ENCODE assay signal across 8 cellular contexts in the genomic region with DNA sequence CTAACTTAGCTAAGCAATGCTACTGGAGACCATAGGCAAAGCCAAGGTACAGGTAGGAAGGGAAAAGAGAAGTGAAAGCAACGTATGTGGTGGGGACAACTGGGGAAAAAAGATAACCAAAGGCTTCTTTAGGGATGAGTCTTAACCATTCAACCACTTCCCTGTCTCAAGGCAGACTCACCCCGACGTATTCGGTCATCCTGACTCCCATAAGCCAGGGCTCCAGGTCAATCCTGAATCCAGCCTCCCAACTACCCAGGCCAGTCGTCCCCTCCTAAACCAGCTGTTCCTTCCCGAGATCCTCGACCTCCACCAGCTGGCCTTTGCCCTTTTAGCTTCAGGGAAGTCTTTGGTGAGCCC. TPM values are rescaled to one million over a fixed set of nuclear protein-coding genes. Genes with fewer than 3 reads are reported as not detected.
DNase-seq lines count a peak whose midpoint lies in the region; ATAC-seq and TF ChIP-seq lines count a peak whose summit lies in the region.

No MANE protein-coding gene starts in this region.

- H2AFZ ChIP-seq in neuron (ENCODE audit: low read depth, low read length), result peak overlapping the region; percentile 31

- WGBS in esophagus, 2 donors, result 0 to 1% methylated on average over 7 of the region's 7 CpGs

- DNase-seq in RKO (ENCODE audit: low spot score) (peak; percentile 59), GM19240 (ENCODE audit: insufficient read length, low spot score) (no peak), erythroblast (lab: John Stamatoyannopoulos, UW) (no peak), DMS114 treated with DMSO at 0.1 percent for 48 hours (lab: John Stamatoyannopoulos, UW; ENCODE audit: unreplicated experiment) (no peak)

- peak overlapping the region; percentile 79 to 89 for H3K4me3 ChIP-seq in esophagus (ENCODE audit: low read depth in 1 of 2, low read length in 2 of 2)
- H3K4me3 ChIP-seq in neuron (ENCODE audit: low read length), result peak overlapping the region; percentile 70

- H3K36me3 ChIP-seq in esophagus (ENCODE audit: control insufficient read depth in 2 of 2, insufficient read depth in 2 of 2, low read length in 1 of 2), result peaks cover 0 to 11% of the 10 kb centered on the region in 2 donors
- H3K36me3 ChIP-seq in neuron (ENCODE audit: insufficient read depth, low read length), result peaks cover 28% of the 10 kb centered on the region

- H3K4me1 ChIP-seq in esophagus (ENCODE audit: control insufficient read depth in 2 of 2, insufficient read depth in 2 of 2, low read length in 1 of 2) (peaks cover 6 to 14% of the 10 kb centered on the region in 2 donors), neuron (ENCODE audit: insufficient read depth, low read length) (peaks cover 17% of the 10 kb centered on the region)

- H3K9me3 ChIP-seq in esophagus (ENCODE audit: control insufficient read depth in 2 of 2, insufficient read depth in 1 of 2, low read depth in 1 of 2, low read length in 1 of 2) (no peaks in the 10 kb centered on the region), neuron (ENCODE audit: low read length) (no peaks in the 10 kb centered on the region)

- H3K27me3 ChIP-seq in esophagus (ENCODE audit: control insufficient read depth in 1 of 2, insufficient read depth in 2 of 2, low read length in 2 of 2) (no peaks in the 10 kb centered on the region), neuron (ENCODE audit: insufficient read depth, low read length) (no peaks in the 10 kb centered on the region)

- ATAC-seq in GM18861 (IDR thresholded peaks at IDR 0.05; ENCODE audit: unreplicated experiment) (peak; percentile 12), HG02763 (IDR thresholded peaks at IDR 0.05; ENCODE audit: unreplicated experiment) (peak; percentile 22)

- no peak for TF ChIP-seq POLR2A in erythroblast (IDR thresholded peaks at IDR 0.05; ENCODE audit: low read length)

- peak overlapping the region; percentile 76 to 87 for H3K27ac ChIP-seq in esophagus (ENCODE audit: low read depth in 2 of 2, low read length in 1 of 2)

RNA-seq across cellular contexts. Expression of a gene that starts 0.3 kb away (rescaled TPM):
- 10 to 100 TPM; 10.7 to 14.4 TPM for polyA plus RNA-seq in esophagus

RNA-seq across cellular contexts. Expression of a gene that starts 9.5 kb away (rescaled TPM):
- polyA plus RNA-seq in esophagus, result 10 to 100 TPM; 10.9 to 12.0 TPM

RNA-seq across cellular contexts. Expression of a gene that starts 21.6 kb away (rescaled TPM):
- polyA plus RNA-seq in esophagus, result 10 to 100 TPM in 1 of 2 donors, 1 to 10 TPM in 1; 8.2 to 11.0 TPM

RNA-seq across cellular contexts. Expression of a gene that starts 33.5 kb away (rescaled TPM):
- polyA plus RNA-seq in esophagus, result 10 to 100 TPM; 41.9 to 54.3 TPM
